15 cellular contexts compared by ENCODE assay signal in genomic region chr11:19519912-19520641, GRCh38.
DNase-seq lines count a peak whose midpoint lies in the region; ATAC-seq lines count a peak whose summit lies in the region.
"Had no signal": no experiment of that assay in that cellular context is flagged by ENCODE, and none has a peak within 500 bp of the region (broad histone marks: within the 10 kb centered on the region; RNA-seq: fewer than 3 reads in every experiment).

No MANE protein-coding gene starts in this region.

- H3K36me3 Mint-ChIP-seq in activated naive CD4-positive, alpha-beta T cell treated with anti-CD3 and anti-CD28 coated beads, Interleukin-2, amount 50 U/mL, for 72 hours: no peaks in the 10 kb centered on the region

- H3K9me3 Mint-ChIP-seq in activated naive CD4-positive, alpha-beta T cell treated with anti-CD3 and anti-CD28 coated beads, Interleukin-2, amount 50 U/mL, for 72 hours: no peaks in the 10 kb centered on the region
- H3K9me3 Mint-ChIP-seq: activated T-cell treated with anti-CD3 and anti-CD28 coated beads, Interleukin-2, amount 50 U/mL, for 72 hours; stimulated activated naive CD8-positive, alpha-beta T cell treated with anti-CD3 and anti-CD28 coated beads, Interleukin-15, amount 100 ng/mL, for 72 hours had no signal

- no peak for ATAC-seq in GM21515 (IDR thresholded peaks at IDR 0.05; ENCODE audit: unreplicated experiment)
- ATAC-seq in activated naive CD4-positive, alpha-beta T cell treated with anti-CD3 and anti-CD28 coated beads, Interleukin-2, amount 50 U/mL, for 72 hours: no peak
- ATAC-seq: activated T-cell treated with anti-CD3 and anti-CD28 coated beads, Interleukin-2, amount 50 U/mL, for 72 hours; stimulated activated naive CD8-positive, alpha-beta T cell treated with anti-CD3 and anti-CD28 coated beads, Interleukin-15, amount 100 ng/mL, for 72 hours had no signal

- peak overlapping the region; percentile 12 for H3K27ac ChIP-seq in cingulate gyrus (ENCODE audit: low read depth, low read length)
- H3K27ac ChIP-seq: C4-2B, esophagus squamous epithelium, parathyroid adenoma had no signal

- H3K27ac Mint-ChIP-seq in activated naive CD4-positive, alpha-beta T cell treated with anti-CD3 and anti-CD28 coated beads, Interleukin-2, amount 50 U/mL, for 72 hours: no peak overlapping the region
- H3K27ac Mint-ChIP-seq: activated T-cell treated with anti-CD3 and anti-CD28 coated beads, Interleukin-2, amount 50 U/mL, for 72 hours; stimulated activated naive CD8-positive, alpha-beta T cell treated with anti-CD3 and anti-CD28 coated beads, Interleukin-15, amount 100 ng/mL, for 72 hours had no signal

- DNase-seq in H4 (ENCODE audit: low spot score) (peak; percentile 60), NCI-H2227 (lab: John Stamatoyannopoulos, UW; ENCODE audit: unreplicated experiment) (peak; percentile 67), retina (peak; percentile 70), DMS153 (lab: John Stamatoyannopoulos, UW) (no peak)
- no peak for DNase-seq in activated naive CD4-positive, alpha-beta T cell treated with anti-CD3 and anti-CD28 coated beads, Interleukin-2, amount 50 U/mL, for 72 hours (ENCODE audit: low spot score in 2 of 2)
- DNase-seq: activated CD4-positive, alpha-beta T cell treated with anti-CD3 and anti-CD28 coated beads, Interleukin-2, amount 50 U/mL, for 4 hours; activated T-cell treated with anti-CD3 and anti-CD28 coated beads, Interleukin-2, amount 50 U/mL, for 72 hours; amniotic stem cell; esophagus squamous epithelium; NCI-H2029 treated with DMSO at 0.1 percent for 48 hours; stimulated activated naive CD8-positive, alpha-beta T cell treated with anti-CD3 and anti-CD28 coated beads, Interleukin-15, amount 100 ng/mL, for 72 hours had no signal

Comparison
In these comparisons a context has a peak if more than half of its experiments do, and no peak if none do; other contexts are left out.
1. DNase-seq: peak in H4 (single experiment), NCI-H2227 (single experiment) and retina (single experiment); none in activated naive CD4-positive, alpha-beta T cell treated with anti-CD3 and anti-CD28 coated beads, Interleukin-2, amount 50 U/mL, for 72 hours (0 of 2) and DMS153 (single experiment).